In genomic region chr5:180375291-180375690, GRCh38 we compare ENCODE assay signal across 28 cellular contexts. TPM values are rescaled to one million over a fixed set of nuclear protein-coding genes. Genes with fewer than 3 reads are reported as not detected.
DNase-seq lines count a peak whose midpoint lies in the region; ATAC-seq, FAIRE-seq and TF ChIP-seq lines count a peak whose summit lies in the region.
"Had no signal": no experiment of that assay in that cellular context is flagged by ENCODE, and none has a peak within 500 bp of the region (broad histone marks: within the 10 kb centered on the region; RNA-seq: fewer than 3 reads in every experiment).

No MANE protein-coding gene starts in this region.

- H3K4me1 ChIP-seq in osteoblast (ENCODE audit: insufficient read depth, low read length): no peaks in the 10 kb centered on the region
- H3K4me1 ChIP-seq: BE2C had no signal

- no peak for DNase-seq in bronchial epithelial cell (ENCODE audit: low read depth)
- DNase-seq in neural crest cell (ENCODE audit: low read depth, low spot score): no peak
- peak; percentile 64 for DNase-seq in osteoblast (ENCODE audit: insufficient read length, low spot score, missing footprints)
- DNase-seq in NCI-H1105 (lab: John Stamatoyannopoulos, UW): no peak
- no peak for DNase-seq in chondrocyte (ENCODE audit: low spot score)
- no peak for DNase-seq in dermis blood vessel endothelial cell
- DNase-seq: 8988T; ACHN; BE2C; C1 segment of cervical spinal cord; CD4-positive, alpha-beta memory T cell; CD4-positive, CD25-positive, alpha-beta regulatory T cell; CD8-positive, alpha-beta memory T cell; COR-L47; DMS 273 treated with DMSO at 0.1 percent for 48 hours; DMS153; DMS53; DMS79; DND-41; EL; GDM1 had no signal

- no peaks in the 10 kb centered on the region for H3K79me2 ChIP-seq in osteoblast (ENCODE audit: insufficient read depth, low read length)

- peaks cover 3% of the 10 kb centered on the region for H3K27me3 Mint-ChIP-seq in neural crest cell (ENCODE audit: low read depth)
- no peaks in the 10 kb centered on the region for H3K27me3 Mint-ChIP-seq in chondrocyte (ENCODE audit: low read depth)

- peak overlapping the region; percentile 19 for H3K27ac Mint-ChIP-seq in neural crest cell (ENCODE audit: unreplicated experiment)
- no peak overlapping the region for H3K27ac Mint-ChIP-seq in chondrocyte (ENCODE audit: unreplicated experiment)
- H3K27ac Mint-ChIP-seq: CD14-positive monocyte; CD4-positive, alpha-beta memory T cell; CD4-positive, CD25-positive, alpha-beta regulatory T cell; CD8-positive, alpha-beta memory T cell had no signal

- H3K27me3 ChIP-seq in bronchial epithelial cell (ENCODE audit: control insufficient read depth, insufficient read depth, low read length) (no peaks in the 10 kb centered on the region), osteoblast (ENCODE audit: insufficient read depth, low read length) (no peaks in the 10 kb centered on the region)
- H3K27me3 ChIP-seq: BE2C, BLaER1 had no signal

- no peaks in the 10 kb centered on the region for H3K4me1 Mint-ChIP-seq in neural crest cell
- peaks cover 14% of the 10 kb centered on the region for H3K4me1 Mint-ChIP-seq in chondrocyte (ENCODE audit: low read depth)
- H3K4me1 Mint-ChIP-seq: CD14-positive monocyte; CD4-positive, alpha-beta memory T cell; CD4-positive, CD25-positive, alpha-beta regulatory T cell; CD8-positive, alpha-beta memory T cell had no signal

- H3K27ac ChIP-seq in osteoblast (ENCODE audit: low read depth, low read length): no peak overlapping the region
- H3K27ac ChIP-seq: BLaER1 had no signal

- no peak for TF ChIP-seq CTCF in bronchial epithelial cell (IDR thresholded peaks at IDR 0.05; ENCODE audit: insufficient read depth, low read length, severe bottlenecking)
- TF ChIP-seq CTCF in neural crest cell (conservative IDR thresholded peaks at IDR 0.05): no peak
- TF ChIP-seq CTCF in osteoblast (IDR thresholded peaks at IDR 0.05; ENCODE audit: extremely low read depth, low read depth, low read length): no peak
- no peak for TF ChIP-seq CTCF in chondrocyte (IDR thresholded peaks at IDR 0.05)

- ATAC-seq in GM21367 (IDR thresholded peaks at IDR 0.05; ENCODE audit: unreplicated experiment): no peak
- ATAC-seq: GM12878 had no signal

- peak; percentile 75 for FAIRE-seq in bronchial epithelial cell (lab: Jason Lieb, UNC)
- FAIRE-seq: A204.1, GM12878, GM12892, GM18507 had no signal

- H3K36me3 ChIP-seq in bronchial epithelial cell (ENCODE audit: control insufficient read depth, insufficient read depth, low read length) (no peaks in the 10 kb centered on the region), osteoblast (ENCODE audit: insufficient read depth, low read length) (no peaks in the 10 kb centered on the region)
- H3K36me3 ChIP-seq: BE2C, BLaER1 had no signal

- no peak overlapping the region for H2AFZ ChIP-seq in osteoblast (ENCODE audit: low read length)

- no peaks in the 10 kb centered on the region for H3K36me3 Mint-ChIP-seq in neural crest cell (ENCODE audit: low read depth)
- H3K36me3 Mint-ChIP-seq in chondrocyte (ENCODE audit: low read depth): no peaks in the 10 kb centered on the region
- H3K36me3 Mint-ChIP-seq: CD14-positive monocyte; CD4-positive, alpha-beta memory T cell; CD4-positive, CD25-positive, alpha-beta regulatory T cell; CD8-positive, alpha-beta memory T cell had no signal

- H3K4me3 Mint-ChIP-seq in neural crest cell (no peak overlapping the region), chondrocyte (ENCODE audit: unreplicated experiment) (no peak overlapping the region)
- H3K4me3 Mint-ChIP-seq: CD14-positive monocyte; CD4-positive, alpha-beta memory T cell; CD4-positive, CD25-positive, alpha-beta regulatory T cell; CD8-positive, alpha-beta memory T cell had no signal

- H3K4me2 ChIP-seq in osteoblast (ENCODE audit: insufficient read depth, low read length): no peak overlapping the region
- H3K4me2 ChIP-seq: BLaER1 had no signal

- H3K9me3 ChIP-seq in osteoblast (ENCODE audit: low read depth, low read length): no peaks in the 10 kb centered on the region
- H3K9me3 ChIP-seq: BE2C, BLaER1 had no signal

- H3K9me3 Mint-ChIP-seq in neural crest cell (no peaks in the 10 kb centered on the region), chondrocyte (ENCODE audit: low read depth) (no peaks in the 10 kb centered on the region)
- H3K9me3 Mint-ChIP-seq: CD14-positive monocyte; CD4-positive, alpha-beta memory T cell; CD4-positive, CD25-positive, alpha-beta regulatory T cell; CD8-positive, alpha-beta memory T cell had no signal

- H3K4me3 ChIP-seq in bronchial epithelial cell (ENCODE audit: low read depth, low read length) (no peak overlapping the region), osteoblast (ENCODE audit: insufficient read depth, low read length) (no peak overlapping the region)
- H3K4me3 ChIP-seq: BLaER1, GM12878 had no signal

- H4K20me1 ChIP-seq in osteoblast (ENCODE audit: insufficient read depth, low read length): no peaks in the 10 kb centered on the region
- H4K20me1 ChIP-seq: BLaER1 had no signal

RNA-seq across cellular contexts. Expression of gene GFPT2, which starts 22.2 kb away (rescaled TPM):
- 0.26 and 0.53 TPM in 2 replicates for total RNA-seq in bronchial epithelial cell
- total RNA-seq in neural crest cell: 11.1 and 12.5 TPM in 2 replicates
- 30.4 and 39.5 TPM in 2 replicates for total RNA-seq in osteoblast
- total RNA-seq in chondrocyte: 16.8 to 46.1 TPM (median 18.8 TPM) in 3 replicates
- 0.60 and 0.68 TPM in 2 replicates for total RNA-seq in dermis blood vessel endothelial cell
- total RNA-seq: CD4-positive, CD25-positive, alpha-beta regulatory T cell had no signal
